In genomic region chr20:37081717-37082289, GRCh38 we compare ENCODE assay signal across 8 cellular contexts. TPM values are rescaled to one million over a fixed set of nuclear protein-coding genes. Genes with fewer than 3 reads are reported as not detected.
DNase-seq lines count a peak whose midpoint lies in the region; ATAC-seq and TF ChIP-seq lines count a peak whose summit lies in the region.
"Had no signal": no experiment of that assay in that cellular context is flagged by ENCODE, and none has a peak within 500 bp of the region (broad histone marks: within the 10 kb centered on the region; RNA-seq: fewer than 3 reads in every experiment).

No MANE protein-coding gene starts in this region.

- no peaks in the 10 kb centered on the region for H3K4me1 ChIP-seq in smooth muscle cell (ENCODE audit: low read depth)
- H3K4me1 ChIP-seq: upper lobe of left lung had no signal

- WGBS in smooth muscle cell (ENCODE audit: low lambda C conversion rate), result 93% methylated on average over 5 of the region's 5 CpGs

- DNase-seq in ecto neural progenitor cell (ENCODE audit: low spot score) (peak; percentile 39), smooth muscle cell (lab: John Stamatoyannopoulos, UW; ENCODE audit: unreplicated experiment) (no peak), NCI-H2171 treated with DMSO at 0.1 percent for 48 hours (lab: John Stamatoyannopoulos, UW) (no peak)
- DNase-seq: upper lobe of left lung had no signal

- H4K20me1 ChIP-seq in smooth muscle cell (ENCODE audit: low read depth), result no peaks in the 10 kb centered on the region

- H3F3A ChIP-seq in smooth muscle cell (ENCODE audit: low read depth), result no peaks in the 10 kb centered on the region

- peak; percentile 54; the same call in 1 of the 2 replicates for TF ChIP-seq CTCF in GM12875 (IDR thresholded peaks at IDR 0.05; ENCODE audit: borderline replicate concordance, insufficient read depth, low read depth, low read length)
- peak; percentile 20 for TF ChIP-seq CTCF in smooth muscle cell (IDR thresholded peaks at IDR 0.05; ENCODE audit: borderline replicate concordance, insufficient read depth, poor library complexity, severe bottlenecking)

- H3K4me2 ChIP-seq in smooth muscle cell, result no peak overlapping the region

- H3K27me3 ChIP-seq in smooth muscle cell (ENCODE audit: low read depth), result no peaks in the 10 kb centered on the region
- H3K27me3 ChIP-seq: upper lobe of left lung had no signal

- H3K9ac ChIP-seq in smooth muscle cell (ENCODE audit: low read depth), result no peak overlapping the region

- H3K4me3 ChIP-seq in GM12875 (ENCODE audit: low read depth, low read length) (no peak overlapping the region), smooth muscle cell (no peak overlapping the region)
- H3K4me3 ChIP-seq: upper lobe of left lung had no signal

- H3K36me3 ChIP-seq in smooth muscle cell (ENCODE audit: low read depth), result no peaks in the 10 kb centered on the region

- H3K9me3 ChIP-seq in smooth muscle cell (replicated peaks; ENCODE audit: low read depth), result no peaks in the 10 kb centered on the region
- H3K9me3 ChIP-seq: upper lobe of left lung had no signal

- ATAC-seq in SK-N-SH treated with all-trans-retinoic acid at 6 μM for 48 hours (peak; percentile 54), GM18868 (IDR thresholded peaks at IDR 0.05; ENCODE audit: unreplicated experiment) (no peak), HG03025 (IDR thresholded peaks at IDR 0.05; ENCODE audit: low FRiP score, unreplicated experiment) (no peak)

- no peak overlapping the region for H3K27ac ChIP-seq in smooth muscle cell (ENCODE audit: low read depth)
- H3K27ac ChIP-seq: upper lobe of left lung had no signal

- no peaks in the 10 kb centered on the region for H3K79me2 ChIP-seq in smooth muscle cell (ENCODE audit: low read depth)

- H2AFZ ChIP-seq in smooth muscle cell (ENCODE audit: low read depth), result no peak overlapping the region

TF ChIP-seq in SK-N-SH treated with all-trans-retinoic acid at 6 μM for 48 hours, 23 proteins besides CTCF, POLR2A, EP300 and RAD21:
- TF ChIP-seq ZNF8 (CRISPR knock-in tag; IDR thresholded peaks at IDR 0.05), result no peak

RNA-seq across cellular contexts. Expression of gene RBL1, which starts 14.0 kb away (rescaled TPM):
- total RNA-seq in smooth muscle cell, result 6.4 and 8.5 TPM in 2 replicates
- 2.3 and 2.7 TPM in 2 replicates for polyA plus RNA-seq in smooth muscle cell
